2 cellular contexts compared by ENCODE assay signal in genomic region chr16:68348645-68349445, GRCh38.
TF ChIP-seq lines count a peak whose summit lies in the region.

No MANE protein-coding gene starts in this region.

TF ChIP-seq in K562, 482 proteins besides CTCF, POLR2A, EP300 and RAD21:
- TF ChIP-seq ZNF316 (IDR thresholded peaks at IDR 0.05) (peak; percentile 90), C11orf30 (IDR thresholded peaks at IDR 0.05; ENCODE audit: low read depth) (peak; percentile 84), HMG20B (CRISPR knock-in tag; IDR thresholded peaks at IDR 0.05) (no peak), MAFK (IDR thresholded peaks at IDR 0.05; ENCODE audit: low read length) (peak; percentile 64), MAFG (tag; conservative IDR thresholded peaks at IDR 0.05) (peak; percentile 76), ZFX (CRISPR knock-in tag; IDR thresholded peaks at IDR 0.05) (no peak), UBTF (IDR thresholded peaks at IDR 0.05; ENCODE audit: borderline replicate concordance in 1 of 2, low read depth in 2 of 2, low read length in 2 of 2) (no peak), MAFF (IDR thresholded peaks at IDR 0.05; ENCODE audit: low read length) (peak; percentile 64)

TF ChIP-seq in HepG2, 621 proteins besides CTCF, POLR2A, EP300 and RAD21:
- TF ChIP-seq ZNF180 (CRISPR knock-in tag; IDR thresholded peaks at IDR 0.05; ENCODE audit: borderline replicate concordance, low read depth): no peak
- peak; percentile 91 for TF ChIP-seq MAFF (IDR thresholded peaks at IDR 0.05; ENCODE audit: low read depth, low read length)
- no peak for TF ChIP-seq ISL2 (CRISPR knock-in tag; IDR thresholded peaks at IDR 0.05)
- peak; percentile 93 to 95 for TF ChIP-seq MAFK (conservative IDR thresholded peaks at IDR 0.05 in 1 of 2, IDR thresholded peaks at IDR 0.05 in 1 of 2; ENCODE audit: low read length in 2 of 2)
- TF ChIP-seq RFXANK (CRISPR knock-in tag; IDR thresholded peaks at IDR 0.05): no peak
- TF ChIP-seq RFX5 (IDR thresholded peaks at IDR 0.05; ENCODE audit: low read depth, low read length): no peak
- TF ChIP-seq ZNF430 (CRISPR knock-in tag; IDR thresholded peaks at IDR 0.05): no peak
